Comparison of ENCODE assay signal across 10 cellular contexts in genomic region chr5:77167695-77168111, GRCh38. TPM values are rescaled to one million over a fixed set of nuclear protein-coding genes. Genes with fewer than 3 reads are reported as not detected.
DNase-seq lines count a peak whose midpoint lies in the region; ATAC-seq and TF ChIP-seq lines count a peak whose summit lies in the region.
"Had no signal": no experiment of that assay in that cellular context is flagged by ENCODE, and none has a peak within 500 bp of the region (broad histone marks: within the 10 kb centered on the region; RNA-seq: fewer than 3 reads in every experiment).

No MANE protein-coding gene starts in this region.

- in situ Hi-C loops in transverse colon (cut with MboI; ENCODE audit: low pct_ligation_motif_present in 1 of 4, low pct_unique_long_range_greater_than_20kb in 1 of 4, low sequenced_read_pairs in 3 of 4), result no loop called here

- 57% methylated on average over 4 of the region's 4 CpGs; no CpG with 5 or more reads in 1 of the 2 donors for WGBS in transverse colon (ENCODE audit: low coverage in 1 of 2), 2 donors
- WGBS in endodermal cell (ENCODE audit: insufficient coverage in 1 of 2, insufficient read length in 1 of 2), 2 experiments, result 84% methylated on average over 3 of the region's 4 CpGs; no CpG with 5 or more reads in 1 of the 2 experiments

- H3K4me3 Mint-ChIP-seq in endodermal cell, result no peak overlapping the region

- no peak overlapping the region for H3K27ac Mint-ChIP-seq in endodermal cell

- H3K36me3 Mint-ChIP-seq in endodermal cell (ENCODE audit: low read depth), result no peaks in the 10 kb centered on the region

- H3K4me1 Mint-ChIP-seq in endodermal cell, result no peaks in the 10 kb centered on the region

- no peak overlapping the region for H3K9ac ChIP-seq in endodermal cell (ENCODE audit: extremely low read depth, low read length, poor library complexity, severe bottlenecking)

- H3K4me3 ChIP-seq in transverse colon, result no peak overlapping the region
- no peak overlapping the region for H3K4me3 ChIP-seq in endodermal cell (ENCODE audit: low read length)

- DNase-seq in NCI-H2107 treated with DMSO at 0.1 percent for 48 hours (lab: John Stamatoyannopoulos, UW; ENCODE audit: unreplicated experiment) (peak; percentile 20), NCI-H2107 (lab: John Stamatoyannopoulos, UW) (no peak), hepatic stellate cell (ENCODE audit: low spot score) (peak; percentile 68), transverse colon (no peak), endodermal cell (no peak)

- H3K36me3 ChIP-seq in transverse colon, result no peaks in the 10 kb centered on the region
- H3K36me3 ChIP-seq in endodermal cell (ENCODE audit: control insufficient read depth, insufficient read depth, low read length), result no peaks in the 10 kb centered on the region
- H3K36me3 ChIP-seq: BE2C had no signal

- no peak for TF ChIP-seq POLR2A in transverse colon (IDR thresholded peaks at IDR 0.05)

- H3K27me3 Mint-ChIP-seq in endodermal cell (ENCODE audit: insufficient read depth), result no peaks in the 10 kb centered on the region

- peaks cover 0 to 9% (median 6%) of the 10 kb centered on the region in 4 donors for H3K4me1 ChIP-seq in transverse colon
- no peaks in the 10 kb centered on the region for H3K4me1 ChIP-seq in endodermal cell (ENCODE audit: control insufficient read depth, insufficient read depth, low read length)
- H3K4me1 ChIP-seq: BE2C had no signal

- H3K9me3 ChIP-seq in transverse colon, result no peaks in the 10 kb centered on the region
- H3K9me3 ChIP-seq in endodermal cell (ENCODE audit: control insufficient read depth, low read length), result no peaks in the 10 kb centered on the region
- H3K9me3 ChIP-seq: BE2C had no signal

- H3K27ac ChIP-seq in angular gyrus (ENCODE audit: low read depth, low read length) (peak overlapping the region; percentile 83), transverse colon (peak overlapping the region in 3 of 4 donors; percentile 23 to 60 (median 35)), endodermal cell (ENCODE audit: low read depth, low read length) (no peak overlapping the region)
- H3K27ac ChIP-seq: HL-60 had no signal

- no peaks in the 10 kb centered on the region for H3K9me3 Mint-ChIP-seq in endodermal cell

- no peak for TF ChIP-seq EP300 in transverse colon (IDR thresholded peaks at IDR 0.05; ENCODE audit: low read depth)

- intact Hi-C loops in transverse colon (cut with DNase I; ENCODE audit: low total_unique reads), result no loop called here

- TF ChIP-seq CTCF in transverse colon (IDR thresholded peaks at IDR 0.05), result no peak
- no peak for TF ChIP-seq CTCF in endodermal cell (conservative IDR thresholded peaks at IDR 0.05)

- no peak for ATAC-seq in GM18517 (IDR thresholded peaks at IDR 0.05; ENCODE audit: unreplicated experiment)
- ATAC-seq in HG03460 (IDR thresholded peaks at IDR 0.05; ENCODE audit: unreplicated experiment), result no peak

- no peaks in the 10 kb centered on the region for H3K27me3 ChIP-seq in transverse colon
- no peaks in the 10 kb centered on the region for H3K27me3 ChIP-seq in endodermal cell (ENCODE audit: control insufficient read depth, insufficient read depth, low read length, poor library complexity, severe bottlenecking)
- H3K27me3 ChIP-seq: BE2C had no signal

RNA-seq across cellular contexts. Expression of gene PDE8B, which starts 42.8 kb away (rescaled TPM):
- total RNA-seq in transverse colon, result 10 to 100 TPM in 1 of 4 donors, 1 to 10 TPM in 1, under 1 TPM in 2; 0.40 to 22.4 (median 1.2) TPM
- under 1 TPM; 0.20 to 0.51 TPM for total RNA-seq in endodermal cell
- polyA plus RNA-seq in endodermal cell (2013, experiment 1 of 2), result 0.68 TPM
- 0.50 TPM for polyA plus RNA-seq in endodermal cell (2013, experiment 2 of 2)

Comparison
In these comparisons a context has a peak if more than half of its experiments do, and no peak if none do; other contexts are left out.
1. DNase-seq: peak in NCI-H2107 treated with DMSO at 0.1 percent for 48 hours (single experiment) and hepatic stellate cell (single experiment); none in NCI-H2107 (single experiment), transverse colon (single experiment) and endodermal cell (single experiment).